ENCODE assay signal across 22 cellular contexts in genomic region chr5:2736872-2737271, GRCh38. TPM values are rescaled to one million over a fixed set of nuclear protein-coding genes. Genes with fewer than 3 reads are reported as not detected.
DNase-seq lines count a peak whose midpoint lies in the region; ATAC-seq, FAIRE-seq and TF ChIP-seq lines count a peak whose summit lies in the region.
"Had no signal": no experiment of that assay in that cellular context is flagged by ENCODE, and none has a peak within 500 bp of the region (broad histone marks: within the 10 kb centered on the region; RNA-seq: fewer than 3 reads in every experiment).

No MANE protein-coding gene starts in this region.

- no peaks in the 10 kb centered on the region; the same call in 1 of the 2 replicates for H3K4me1 ChIP-seq in H9 (ENCODE audit: insufficient read depth, low read length)
- H3K4me1 ChIP-seq in pancreas: peaks cover 0 to 4% (median 0%) of the 10 kb centered on the region in 3 donors

- no peak for TF ChIP-seq CTCF in H9 (conservative IDR thresholded peaks at IDR 0.05)
- no peak for TF ChIP-seq CTCF in coronary artery (IDR thresholded peaks at IDR 0.05)
- no peak for TF ChIP-seq CTCF in type B pancreatic cell (conservative IDR thresholded peaks at IDR 0.05)
- TF ChIP-seq CTCF in pancreas (IDR thresholded peaks at IDR 0.05): no peak

- no peak overlapping the region for H3K4ac ChIP-seq in H9 (ENCODE audit: low read depth, low read length)

- no peak for ATAC-seq in pancreas
- no peak for ATAC-seq in stimulated activated naive CD8-positive, alpha-beta T cell treated with anti-CD3 and anti-CD28 coated beads, Interleukin-15, Interleukin-2, amounts not matched to agents 100 U/mL and 50 U/mL, for 24 hours
- ATAC-seq: CD8-positive, alpha-beta T cell; GM12878; HepG2 had no signal

- peaks cover 0 to 1% (median under 1%) of the 10 kb centered on the region in 3 experiments; a peak in 3 of 7 replicates for H3K36me3 Mint-ChIP-seq in H9 (ENCODE audit: insufficient read depth in 1 of 3, low read depth in 3 of 3)
- H3K36me3 Mint-ChIP-seq in type B pancreatic cell: peaks cover 5% of the 10 kb centered on the region
- H3K36me3 Mint-ChIP-seq: CD14-positive monocyte; CD8-positive, alpha-beta T cell had no signal

- intact Hi-C loops in pancreas (cut with DNase I): no loop called here

- no peak overlapping the region for H4K5ac ChIP-seq in H9 (ENCODE audit: insufficient read length, low read depth, low read length)

- H3K14ac ChIP-seq in H9 (ENCODE audit: insufficient read depth, low read length): no peak overlapping the region

- no peak overlapping the region for H2AFZ ChIP-seq in H9 (ENCODE audit: low read length)

- H3K9ac ChIP-seq in H9 (ENCODE audit: extremely low read depth, insufficient read length, low read length): no peak overlapping the region
- H3K9ac ChIP-seq: BLaER1 had no signal

- H3K27ac ChIP-seq in H9 (ENCODE audit: insufficient read length, low read depth, low read length) (no peak overlapping the region), coronary artery (no peak overlapping the region), pancreas (no peak overlapping the region)
- H3K27ac ChIP-seq: BLaER1 had no signal

- H4K91ac ChIP-seq in H9 (ENCODE audit: insufficient read length, low read depth, low read length): no peak overlapping the region

- H3K36me3 ChIP-seq in pancreas: no peaks in the 10 kb centered on the region
- H3K36me3 ChIP-seq: HAP-1 had no signal

- FAIRE-seq in pancreas (lab: Jason Lieb, UNC): no peak
- FAIRE-seq: GM12878, HepG2 had no signal

- no peak overlapping the region for H4K8ac ChIP-seq in H9 (replicated peaks; ENCODE audit: insufficient read length, low read depth, low read length)

- peaks cover 94% of the 10 kb centered on the region for H3K27me3 Mint-ChIP-seq in H9 (ENCODE audit: low read depth)
- H3K27me3 Mint-ChIP-seq in type B pancreatic cell: peaks cover 74% of the 10 kb centered on the region

- H2BK5ac ChIP-seq in H9 (ENCODE audit: insufficient read length, low read length): no peak overlapping the region

- no peak overlapping the region for H2BK20ac ChIP-seq in H9 (ENCODE audit: low read depth, low read length, poor library complexity, severe bottlenecking)

- H3K23me2 ChIP-seq in H9 (ENCODE audit: insufficient read length, low read depth, low read length, poor library complexity, severe bottlenecking): peaks cover 21% of the 10 kb centered on the region

- DNase-seq in H9 (peak; percentile 11), coronary artery (ENCODE audit: low spot score) (peak; percentile 26), islet precursor cell (peak; percentile 36), type B pancreatic cell (ENCODE audit: extremely low spot score, unreplicated experiment) (no peak), pancreas (no peak), cerebellar nuclear complex (lab: John Stamatoyannopoulos, UW) (no peak)
- DNase-seq in stimulated activated naive CD8-positive, alpha-beta T cell treated with anti-CD3 and anti-CD28 coated beads, Interleukin-15, Interleukin-2, amounts not matched to agents 100 U/mL and 50 U/mL, for 24 hours: no peak
- DNase-seq: 8988T; CD8-positive, alpha-beta T cell; DMS 273 treated with DMSO at 0.1 percent for 48 hours; DMS53; DND-41; EL; GOT3 had no signal

- no peak overlapping the region for H3K23ac ChIP-seq in H9 (ENCODE audit: insufficient read length, low read depth, low read length)

- H3K9me3 Mint-ChIP-seq in H9: no peaks in the 10 kb centered on the region
- no peaks in the 10 kb centered on the region for H3K9me3 Mint-ChIP-seq in type B pancreatic cell
- H3K9me3 Mint-ChIP-seq: CD8-positive, alpha-beta T cell had no signal

- no peak overlapping the region for H3K18ac ChIP-seq in H9 (ENCODE audit: insufficient read length, low read depth, low read length)

- H2BK12ac ChIP-seq in H9 (ENCODE audit: insufficient read length, low read depth, low read length): no peak overlapping the region

- H3K56ac ChIP-seq in H9 (ENCODE audit: insufficient read length, low read depth, low read length): no peak overlapping the region

- no peaks in the 10 kb centered on the region for H3K79me1 ChIP-seq in H9 (ENCODE audit: insufficient read depth, low read depth, low read length, poor library complexity, severe bottlenecking)

- H3K4me2 ChIP-seq in H9 (ENCODE audit: insufficient read depth, insufficient read length, low read length): no peak overlapping the region
- H3K4me2 ChIP-seq: BLaER1 had no signal

- no CpG with 5 or more reads among the region's 8 CpGs for WGBS in H9 (ENCODE audit: extremely low coverage, insufficient read length, low lambda C conversion rate)
- WGBS in pancreas, 2 donors: 64 to 75% methylated on average over 8 of the region's 8 CpGs

- no peak overlapping the region for H2BK15ac ChIP-seq in H9 (ENCODE audit: low read depth, low read length)

- H3K79me2 ChIP-seq in H9 (ENCODE audit: insufficient read depth, low read length): no peaks in the 10 kb centered on the region

- H2AK5ac ChIP-seq in H9 (ENCODE audit: insufficient read length, low read length): no peak overlapping the region

- H3K9me3 ChIP-seq in H9 (ENCODE audit: control insufficient read depth, low read depth, low read length) (no peaks in the 10 kb centered on the region), pancreas (no peaks in the 10 kb centered on the region)
- H3K9me3 ChIP-seq: BLaER1, HAP-1 had no signal

- no peak overlapping the region for H3K4me3 ChIP-seq in coronary artery
- H3K4me3 ChIP-seq in pancreas: no peak overlapping the region
- H3K4me3 ChIP-seq: BLaER1, GM12878, HAP-1 had no signal

- H3T11ph ChIP-seq in H9 (ENCODE audit: low read length): no peak overlapping the region

- H3K27ac Mint-ChIP-seq in H9 (no peak overlapping the region), type B pancreatic cell (no peak overlapping the region)
- H3K27ac Mint-ChIP-seq: CD14-positive monocyte; CD8-positive, alpha-beta T cell had no signal

- H3K4me3 Mint-ChIP-seq in H9 (no peak overlapping the region), type B pancreatic cell (peak overlapping the region; percentile 41)
- H3K4me3 Mint-ChIP-seq: CD8-positive, alpha-beta T cell had no signal

- H3K4me1 Mint-ChIP-seq in H9 (peaks cover 18 to 25% of the 10 kb centered on the region in 2 experiments), type B pancreatic cell (ENCODE audit: unreplicated experiment) (peaks cover 9% of the 10 kb centered on the region)
- H3K4me1 Mint-ChIP-seq: CD14-positive monocyte had no signal

- no peaks in the 10 kb centered on the region for H4K20me1 ChIP-seq in H9 (ENCODE audit: control insufficient read depth, insufficient read depth, insufficient read length)

- H3K27me3 ChIP-seq in H9 (ENCODE audit: insufficient read depth, low read length) (peaks cover 47% of the 10 kb centered on the region), pancreas (peaks cover 0 to 26% (median 11%) of the 10 kb centered on the region in 4 donors)

- H2BK120ac ChIP-seq in H9 (ENCODE audit: low read depth, low read length, poor library complexity, severe bottlenecking): no peak overlapping the region

RNA-seq across cellular contexts. Expression of gene IRX2, which starts 14.6 kb away (rescaled TPM):
- total RNA-seq in H9 (2021) (91.6 and 94.4 TPM in 2 replicates), type B pancreatic cell (ENCODE audit: low replicate concordance) (31.4 and 42.2 TPM in 2 replicates), pancreas (1 to 10 TPM in 2 of 6 donors, under 1 TPM in 4; 0.56 to 2.8 (median 0.97) TPM)
- 10 to 100 TPM in 1 of 2 donors, 1 to 10 TPM in 1; 1.8 to 22.8 TPM for polyA plus RNA-seq in pancreas
- total RNA-seq: A673; CD8-positive, alpha-beta T cell; G401; GM12878; HepG2 had no signal
- polyA plus RNA-seq: AG04450, CD14-positive monocyte, GM12878, HepG2 had no signal

Comparison
In these comparisons a context has a peak if more than half of its experiments do, and no peak if none do; other contexts are left out.
1. DNase-seq: peak in H9 (single experiment), coronary artery (single experiment) and islet precursor cell (single experiment); none in type B pancreatic cell (single experiment), pancreas (0 of 6), stimulated activated naive CD8-positive, alpha-beta T cell treated with anti-CD3 and anti-CD28 coated beads, Interleukin-15, Interleukin-2, amounts not matched to agents 100 U/mL and 50 U/mL, for 24 hours (single experiment) and cerebellar nuclear complex (0 of 2).